28 cellular contexts compared by ENCODE assay signal in genomic region chr9:85013703-85014102, GRCh38.
"Had no signal": no experiment of that assay in that cellular context is flagged by ENCODE, and none has a peak within 500 bp of the region (broad histone marks: within the 10 kb centered on the region; RNA-seq: fewer than 3 reads in every experiment).

No MANE protein-coding gene starts in this region.

- H3K4me3 Mint-ChIP-seq: activated CD4-positive, alpha-beta memory T cell treated with anti-CD3 and anti-CD28 coated beads for 36 hours; activated CD4-positive, alpha-beta T cell treated with anti-CD3 and anti-CD28 coated beads, Interleukin-2, amount 10 ng/mL, durations not matched to agents 24 days and 14 days; naive thymus-derived CD8-positive, alpha-beta T cell; neural crest cell had no signal

- H3K27me3 ChIP-seq: breast epithelium, colonic mucosa, hepatocyte, pancreas, spleen, suprapubic skin, tibial nerve had no signal

- H3K36me3 ChIP-seq: breast epithelium, colonic mucosa, gastroesophageal sphincter, pancreas, spleen, suprapubic skin, tibial nerve had no signal

- H3K4me3 ChIP-seq: breast epithelium, colonic mucosa, gastroesophageal sphincter, hepatocyte, pancreas, psoas muscle, spleen, suprapubic skin, tibial nerve had no signal

- H3K9me3 Mint-ChIP-seq: activated CD4-positive, alpha-beta memory T cell treated with anti-CD3 and anti-CD28 coated beads for 36 hours; activated CD4-positive, alpha-beta T cell treated with anti-CD3 and anti-CD28 coated beads, Interleukin-2, amount 10 ng/mL, durations not matched to agents 24 days and 14 days; naive thymus-derived CD8-positive, alpha-beta T cell; neural crest cell had no signal

- H3K4me2 ChIP-seq: hepatocyte had no signal

- H3K27ac ChIP-seq: breast epithelium, colonic mucosa, gastroesophageal sphincter, hepatocyte, pancreas, psoas muscle, spleen, suprapubic skin had no signal

- DNase-seq: activated CD4-positive, alpha-beta memory T cell treated with anti-CD3 and anti-CD28 coated beads for 36 hours; activated CD4-positive, alpha-beta T cell treated with anti-CD3 and anti-CD28 coated beads, Interleukin-2, amount 10 ng/mL, durations not matched to agents 24 days and 14 days; activated CD4-positive, CD25-positive, alpha-beta regulatory T cell treated with anti-CD3 and anti-CD28 coated beads, Interleukin-2, amount 50 U/mL, for 72 hours; activated CD8-positive, alpha-beta memory T cell treated with anti-CD3 and anti-CD28 coated beads, Interleukin-2, amount 50 U/mL, for 4 hours; activated gamma-delta T cell treated with Interleukin-2 at 50 U/mL for 16 hours; activated naive CD4-positive, alpha-beta T cell treated with anti-CD3 and anti-CD28 coated beads, Interleukin-2, amount 50 U/mL, for 16 hours; activated T-cell treated with anti-CD3 and anti-CD28 coated beads, Interleukin-2, amount 50 U/mL, for 1 hour; amniotic stem cell; cerebellar nuclear complex; colonic mucosa; effector CD8-positive, alpha-beta T cell; erythroblast; islet precursor cell; left colon; naive thymus-derived CD8-positive, alpha-beta T cell; nucleus accumbens; pancreas; psoas muscle; right cardiac atrium; spleen; stimulated activated naive CD4-positive, alpha-beta T cell; T-helper 2 cell had no signal

- H3K79me2 ChIP-seq: hepatocyte had no signal

- ATAC-seq: gastroesophageal sphincter; left colon; naive thymus-derived CD8-positive, alpha-beta T cell; pancreas; psoas muscle; right cardiac atrium had no signal

- H3K4me1 Mint-ChIP-seq: activated CD4-positive, alpha-beta T cell treated with anti-CD3 and anti-CD28 coated beads, Interleukin-2, amount 10 ng/mL, durations not matched to agents 24 days and 14 days; naive thymus-derived CD8-positive, alpha-beta T cell had no signal

- H3K27me3 Mint-ChIP-seq: activated CD4-positive, alpha-beta memory T cell treated with anti-CD3 and anti-CD28 coated beads for 36 hours; activated CD4-positive, alpha-beta T cell treated with anti-CD3 and anti-CD28 coated beads, Interleukin-2, amount 10 ng/mL, durations not matched to agents 24 days and 14 days had no signal

- H3K27ac Mint-ChIP-seq: activated CD4-positive, alpha-beta memory T cell treated with anti-CD3 and anti-CD28 coated beads for 36 hours; activated CD4-positive, alpha-beta T cell treated with anti-CD3 and anti-CD28 coated beads, Interleukin-2, amount 10 ng/mL, durations not matched to agents 24 days and 14 days; naive thymus-derived CD8-positive, alpha-beta T cell had no signal

- H2AFZ ChIP-seq: hepatocyte had no signal

- H3K9me3 ChIP-seq: breast epithelium, colonic mucosa, gastroesophageal sphincter, pancreas, psoas muscle, spleen, suprapubic skin, tibial nerve had no signal

- H3K36me3 Mint-ChIP-seq: activated CD4-positive, alpha-beta memory T cell treated with anti-CD3 and anti-CD28 coated beads for 36 hours; naive thymus-derived CD8-positive, alpha-beta T cell had no signal

- H3K4me1 ChIP-seq: breast epithelium, colonic mucosa, gastroesophageal sphincter, pancreas, psoas muscle, spleen, suprapubic skin had no signal
